In genomic region chr2:218658671-218659257, GRCh38 we compare ENCODE assay signal across 1 cellular context.
A peak's percentile ranks its signal among the peaks of the same experiment; 100 is the strongest.
TF ChIP-seq lines count a peak whose summit lies in the region.

No MANE protein-coding gene starts in this region.

TF ChIP-seq in HepG2, 621 proteins besides CTCF, POLR2A, EP300 and RAD21 (continued from another document and continues in another):
- TF ChIP-seq HNF1A (IDR thresholded peaks at IDR 0.05; ENCODE audit: low read depth) (no peak), HNF1A (CRISPR knock-in tag; IDR thresholded peaks at IDR 0.05; ENCODE audit: borderline replicate concordance) (no peak), NR2F1 (CRISPR knock-in tag; IDR thresholded peaks at IDR 0.05) (no peak), ZFP36L1 (CRISPR knock-in tag; IDR thresholded peaks at IDR 0.05) (no peak), PHF8 (CRISPR knock-in tag; IDR thresholded peaks at IDR 0.05) (no peak), KLF16 (CRISPR knock-in tag; IDR thresholded peaks at IDR 0.05) (no peak), RNF219 (CRISPR knock-in tag; IDR thresholded peaks at IDR 0.05) (no peak), USF2 (IDR thresholded peaks at IDR 0.05; ENCODE audit: low read depth, low read length) (no peak), USF2 (CRISPR knock-in tag; IDR thresholded peaks at IDR 0.05; ENCODE audit: borderline replicate concordance) (no peak), POLR2AphosphoS2 (IDR thresholded peaks at IDR 0.05; ENCODE audit: low read depth, low read length) (no peak), ZNF460 (CRISPR knock-in tag; IDR thresholded peaks at IDR 0.05; ENCODE audit: borderline replicate concordance) (no peak), MAX (IDR thresholded peaks at IDR 0.05) (peak; percentile 64; the same call in 1 of the 2 replicates), ZEB1 (IDR thresholded peaks at IDR 0.05; ENCODE audit: insufficient replicate concordance, low read depth) (peak; percentile 79), ZNF549 (CRISPR knock-in tag; IDR thresholded peaks at IDR 0.05) (no peak), KMT2A (CRISPR knock-in tag; IDR thresholded peaks at IDR 0.05) (no peak), ZNF724P (CRISPR knock-in tag; IDR thresholded peaks at IDR 0.05; ENCODE audit: borderline replicate concordance) (0 out of 2 replicates have a peak, but pooled peaks have one; percentile 58), ZNF564 (CRISPR knock-in tag; IDR thresholded peaks at IDR 0.05) (no peak), ZKSCAN8 (CRISPR knock-in tag; IDR thresholded peaks at IDR 0.05; ENCODE audit: borderline replicate concordance) (no peak), MAFG (CRISPR knock-in tag; IDR thresholded peaks at IDR 0.05) (no peak), KDM3A (CRISPR knock-in tag; IDR thresholded peaks at IDR 0.05; ENCODE audit: low read depth) (0 out of 2 replicates have a peak, but pooled peaks have one; percentile 6), FOXM1 (CRISPR knock-in tag; IDR thresholded peaks at IDR 0.05) (no peak), ZNF30 (CRISPR knock-in tag; IDR thresholded peaks at IDR 0.05) (no peak; the same call in 1 of the 2 replicates), ZNF737 (CRISPR knock-in tag; IDR thresholded peaks at IDR 0.05; ENCODE audit: borderline replicate concordance) (no peak), STAG1 (CRISPR knock-in tag; IDR thresholded peaks at IDR 0.05) (peak; percentile 54), ZNF747 (CRISPR knock-in tag; IDR thresholded peaks at IDR 0.05; ENCODE audit: borderline replicate concordance) (no peak), ZNF710 (CRISPR knock-in tag; IDR thresholded peaks at IDR 0.05; ENCODE audit: borderline replicate concordance) (no peak), ZNF512B (CRISPR knock-in tag; IDR thresholded peaks at IDR 0.05; ENCODE audit: borderline replicate concordance) (0 out of 2 replicates have a peak, but pooled peaks have one; percentile 30), ZNF318 (CRISPR knock-in tag; IDR thresholded peaks at IDR 0.05) (0 out of 2 replicates have a peak, but pooled peaks have one; percentile 11), KDM4B (CRISPR knock-in tag; IDR thresholded peaks at IDR 0.05) (no peak), CCDC6 (CRISPR knock-in tag; IDR thresholded peaks at IDR 0.05) (peak; percentile 39; the same call in 1 of the 2 replicates), ZFP62 (CRISPR knock-in tag; IDR thresholded peaks at IDR 0.05) (no peak), ZZZ3 (CRISPR knock-in tag; IDR thresholded peaks at IDR 0.05; ENCODE audit: borderline replicate concordance) (no peak), ZNF253 (CRISPR knock-in tag; IDR thresholded peaks at IDR 0.05; ENCODE audit: borderline replicate concordance) (no peak), AGO2 (optimal IDR thresholded peaks at IDR 0.05; ENCODE audit: low read depth, low read length) (no peak), JARID2 (CRISPR knock-in tag; IDR thresholded peaks at IDR 0.05; ENCODE audit: insufficient replicate concordance) (no peak)
